Comparison of ENCODE assay signal across 8 cellular contexts in genomic region chr19:51777570-51778460, GRCh38. TPM values are rescaled to one million over a fixed set of nuclear protein-coding genes. Genes with fewer than 3 reads are reported as not detected.
A peak's percentile ranks its signal among the peaks of the same experiment; 100 is the strongest.
DNase-seq lines count a peak whose midpoint lies in the region; ATAC-seq, FAIRE-seq and TF ChIP-seq lines count a peak whose summit lies in the region.

No MANE protein-coding gene starts in this region.

- ATAC-seq in GM19397 (IDR thresholded peaks at IDR 0.05; ENCODE audit: unreplicated experiment), result no peak

- H3K4me3 ChIP-seq in bronchial epithelial cell (ENCODE audit: low read depth, low read length), result no peak overlapping the region

- DNase-seq in NK-92 treated with Interleukin-12 subunit alpha and Interleukin-12 subunit beta, amount 100 ng/mL, for 24 hours (lab: John Stamatoyannopoulos, UW), result peak; percentile 38
- DNase-seq in NK-92 (lab: John Stamatoyannopoulos, UW; ENCODE audit: unreplicated experiment) (no peak), NCI-H146 treated with DMSO at 0.1 percent for 48 hours (lab: John Stamatoyannopoulos, UW; ENCODE audit: unreplicated experiment) (peak; percentile 55), T1000 (lab: John Stamatoyannopoulos, UW) (peak; percentile 26), bronchial epithelial cell (ENCODE audit: low read depth) (peak; percentile 70), iris pigment epithelial cell (ENCODE audit: low read depth) (peak; percentile 84), smooth muscle cell of the brain vasculature (ENCODE audit: low read depth, low spot score) (peak; percentile 65)

- no peaks in the 10 kb centered on the region for H3K27me3 ChIP-seq in bronchial epithelial cell (ENCODE audit: control insufficient read depth, insufficient read depth, low read length)

- peak; percentile 78 for TF ChIP-seq CTCF in bronchial epithelial cell (IDR thresholded peaks at IDR 0.05; ENCODE audit: insufficient read depth, low read length, severe bottlenecking)

- FAIRE-seq in bronchial epithelial cell (lab: Jason Lieb, UNC), result no peak

- H3K36me3 ChIP-seq in bronchial epithelial cell (ENCODE audit: control insufficient read depth, insufficient read depth, low read length), result no peaks in the 10 kb centered on the region

RNA-seq across cellular contexts. Expression of gene FPR2, which starts 16.8 kb away (rescaled TPM):
- total RNA-seq in bronchial epithelial cell, result not detected in 2 replicates

RNA-seq across cellular contexts. Expression of gene FPR3, which starts 17.1 kb away (rescaled TPM):
- not detected in 2 replicates for total RNA-seq in bronchial epithelial cell

RNA-seq across cellular contexts. Expression of gene FPR1, which starts 26.1 kb away (rescaled TPM):
- total RNA-seq in bronchial epithelial cell, result not detected in 2 replicates

RNA-seq across cellular contexts. Expression of gene HAS1, which starts 54.0 kb away (rescaled TPM):
- total RNA-seq in bronchial epithelial cell, result 0.13 and 0.26 TPM in 2 replicates
